In the genomic region with DNA sequence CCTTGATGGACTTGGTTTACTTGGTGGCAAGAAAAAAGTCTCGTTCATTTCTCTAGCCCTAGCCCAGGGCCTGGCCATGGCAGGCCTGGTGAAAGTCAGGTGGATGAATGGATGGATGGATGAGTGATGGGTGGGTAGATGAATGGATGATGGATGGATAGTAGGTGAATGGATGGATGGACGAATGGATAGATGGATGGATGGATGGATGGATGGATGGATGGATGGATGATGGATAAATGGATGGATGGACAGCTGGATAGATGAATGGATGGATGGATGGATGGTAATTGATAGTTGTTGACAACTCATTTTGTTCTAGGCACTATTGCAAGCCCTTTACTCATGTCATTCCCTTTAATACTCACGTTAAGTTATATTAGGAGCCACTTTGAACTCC, we compare ENCODE assay signal across 1 cellular context.
TF ChIP-seq lines count a peak whose summit lies in the region.

No MANE protein-coding gene starts in this region.

TF ChIP-seq in H1, 55 proteins besides CTCF, POLR2A, EP300 and RAD21:
- no peak for TF ChIP-seq CEBPB (IDR thresholded peaks at IDR 0.05; ENCODE audit: low read depth, low read length)
- TF ChIP-seq CREB1 (IDR thresholded peaks at IDR 0.05), result no peak
- no peak for TF ChIP-seq RBBP5 (IDR thresholded peaks at IDR 0.05; ENCODE audit: borderline replicate concordance, low read depth, low read length)
- TF ChIP-seq PHF8 (conservative IDR thresholded peaks at IDR 0.05; ENCODE audit: low read depth, low read length), result no peak
- TF ChIP-seq GABPA (IDR thresholded peaks at IDR 0.05; ENCODE audit: borderline replicate concordance, insufficient read depth, low read length), result no peak
- no peak for TF ChIP-seq KDM1A (IDR thresholded peaks at IDR 0.05; ENCODE audit: borderline replicate concordance, low read length)
- TF ChIP-seq SRF (IDR thresholded peaks at IDR 0.05; ENCODE audit: low read depth, low read length), result no peak
- TF ChIP-seq RXRA (IDR thresholded peaks at IDR 0.05; ENCODE audit: insufficient read depth, low read depth, low read length), result no peak
- no peak for TF ChIP-seq BRCA1 (IDR thresholded peaks at IDR 0.05; ENCODE audit: low read depth, low read length)
- TF ChIP-seq SIRT6 (IDR thresholded peaks at IDR 0.05; ENCODE audit: low read length), result no peak
- no peak for TF ChIP-seq MAFK (IDR thresholded peaks at IDR 0.05; ENCODE audit: low read depth, low read length)
- TF ChIP-seq BACH1 (IDR thresholded peaks at IDR 0.05; ENCODE audit: low read length), result no peak
- no peak for TF ChIP-seq POU5F1 (IDR thresholded peaks at IDR 0.05; ENCODE audit: low read depth, low read length)
- TF ChIP-seq SP1 (IDR thresholded peaks at IDR 0.05; ENCODE audit: low read depth, low read length), result no peak
- TF ChIP-seq, protein P1, sequence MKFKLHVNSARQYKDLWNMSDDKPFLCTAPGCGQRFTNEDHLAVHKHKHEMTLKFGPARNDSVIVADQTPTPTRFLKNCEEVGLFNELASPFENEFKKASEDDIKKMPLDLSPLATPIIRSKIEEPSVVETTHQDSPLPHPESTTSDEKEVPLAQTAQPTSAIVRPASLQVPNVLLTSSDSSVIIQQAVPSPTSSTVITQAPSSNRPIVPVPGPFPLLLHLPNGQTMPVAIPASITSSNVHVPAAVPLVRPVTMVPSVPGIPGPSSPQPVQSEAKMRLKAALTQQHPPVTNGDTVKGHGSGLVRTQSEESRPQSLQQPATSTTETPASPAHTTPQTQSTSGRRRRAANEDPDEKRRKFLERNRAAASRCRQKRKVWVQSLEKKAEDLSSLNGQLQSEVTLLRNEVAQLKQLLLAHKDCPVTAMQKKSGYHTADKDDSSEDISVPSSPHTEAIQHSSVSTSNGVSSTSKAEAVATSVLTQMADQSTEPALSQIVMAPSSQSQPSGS (IDR thresholded peaks at IDR 0.05; ENCODE audit: low read length), result no peak
TF ChIP-seq in H1: peak in this region for 0.
